In the genomic region with DNA sequence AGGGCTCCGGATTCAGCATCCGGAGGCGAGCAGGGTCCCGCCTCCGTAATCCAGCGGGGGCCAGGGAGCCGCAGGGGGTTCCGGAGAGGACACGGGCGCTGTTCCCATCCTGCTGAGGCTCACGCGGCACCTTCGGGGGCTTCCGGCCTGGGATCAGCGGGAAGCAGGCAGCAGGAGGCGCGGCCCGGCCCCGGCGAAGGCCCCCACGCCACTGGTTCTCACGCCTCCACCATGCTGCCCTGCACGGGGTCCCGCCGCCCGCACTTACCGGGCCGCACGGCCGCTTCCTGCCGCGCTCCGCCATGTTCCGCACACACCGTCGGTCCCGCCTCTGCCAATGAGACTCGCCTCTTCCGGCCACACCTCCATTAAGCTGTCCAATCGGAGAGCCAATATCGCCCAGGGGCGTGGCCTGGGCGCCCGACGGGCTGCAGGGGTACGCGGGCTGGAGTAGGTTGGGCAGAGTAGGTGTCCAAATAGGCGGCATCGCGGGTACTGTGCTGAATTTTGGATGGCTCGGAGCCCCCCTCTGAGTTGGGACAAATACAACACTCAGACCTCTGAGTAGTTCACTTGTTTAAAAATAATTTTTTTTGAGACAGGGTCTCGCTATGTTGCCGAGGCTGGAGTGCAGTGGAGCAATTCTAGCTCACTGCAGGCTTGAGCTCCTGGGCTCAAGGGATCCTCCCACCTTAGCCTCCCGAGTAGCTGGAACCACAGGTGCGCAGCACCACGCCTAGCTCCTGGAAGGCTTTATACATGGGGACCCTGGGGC, we compare ENCODE assay signal across 8 cellular contexts. TPM values are rescaled to one million over a fixed set of nuclear protein-coding genes. Genes with fewer than 3 reads are reported as not detected.
DNase-seq lines count a peak whose midpoint lies in the region; ATAC-seq, FAIRE-seq and TF ChIP-seq lines count a peak whose summit lies in the region.

A gene with protein sequence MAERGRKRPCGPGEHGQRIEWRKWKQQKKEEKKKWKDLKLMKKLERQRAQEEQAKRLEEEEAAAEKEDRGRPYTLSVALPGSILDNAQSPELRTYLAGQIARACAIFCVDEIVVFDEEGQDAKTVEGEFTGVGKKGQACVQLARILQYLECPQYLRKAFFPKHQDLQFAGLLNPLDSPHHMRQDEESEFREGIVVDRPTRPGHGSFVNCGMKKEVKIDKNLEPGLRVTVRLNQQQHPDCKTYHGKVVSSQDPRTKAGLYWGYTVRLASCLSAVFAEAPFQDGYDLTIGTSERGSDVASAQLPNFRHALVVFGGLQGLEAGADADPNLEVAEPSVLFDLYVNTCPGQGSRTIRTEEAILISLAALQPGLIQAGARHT (minus strand): TSS at position 318 of the 775 bp plus-strand sequence. CDS start 14 bp downstream, at position 304.

- intact Hi-C loops in left ventricle myocardium superior (cut with micrococcal nuclease) (no loop called here), psoas muscle (cut with DNase I) (no loop called here)

- H3K27ac Mint-ChIP-seq in T-helper 17 cell, result peak within 1 kb of the TSS; percentile 94

- in situ Hi-C loops in GM13977 (cut with MboI; ENCODE audit: low pct_unique_long_range_greater_than_20kb, low sequenced_read_pairs, unreplicated experiment), result no loop called here

- TF ChIP-seq CTCF in GM13977 (IDR thresholded peaks at IDR 0.05; ENCODE audit: extremely low read depth, insufficient read depth, missing control alignments), result no peak
- no peak for TF ChIP-seq CTCF in psoas muscle (IDR thresholded peaks at IDR 0.05)

- H3K27ac ChIP-seq in angular gyrus (ENCODE audit: low read depth, low read length) (peak within 1 kb of the TSS; percentile 13), psoas muscle (peak within 1 kb of the TSS; percentile 86)

- ATAC-seq in HG02884 (IDR thresholded peaks at IDR 0.05; ENCODE audit: unreplicated experiment) (peak; percentile 93), T-helper 17 cell (peak; percentile 99), left ventricle myocardium superior (peak; percentile 99), psoas muscle (peak; percentile 98 to 100 (median 99))

- peak; percentile 89 for FAIRE-seq in urothelium cell line (lab: Jason Lieb, UNC)

- peak within 1 kb of the TSS; percentile 89 for H3K4me3 ChIP-seq in psoas muscle

- DNase-seq in GM13977 (ENCODE audit: low spot score), result peak; percentile 99
- DNase-seq in NCI-H1694 (lab: John Stamatoyannopoulos, UW), result peak; percentile 63
- DNase-seq in T-helper 17 cell, result peak; percentile 87 to 90 (median 88)
- DNase-seq in left ventricle myocardium superior, result peak; percentile 95
- peak; percentile 91 to 96 for DNase-seq in psoas muscle
- peak; percentile 99 for DNase-seq in urothelium cell line (ENCODE audit: low spot score)

- H3K36me3 Mint-ChIP-seq in T-helper 17 cell (ENCODE audit: low read depth), result no peaks in the 10 kb centered on the region

- 0 to 1% (median 1%) methylated on average over 46 to 56 of the region's 56 CpGs for WGBS in psoas muscle, 3 donors

- no peaks in the 10 kb centered on the region for H3K27me3 ChIP-seq in psoas muscle (ENCODE audit: insufficient read depth in 3 of 3, low read length in 2 of 3)

- peaks cover 14% of the 10 kb centered on the region for H3K4me1 Mint-ChIP-seq in T-helper 17 cell

- H3K36me3 ChIP-seq in psoas muscle (ENCODE audit: insufficient read depth in 1 of 2, low read depth in 1 of 2), result peaks cover 0 to 45% of the 10 kb centered on the region in 2 donors

- H3K9me3 ChIP-seq in T-helper 17 cell (ENCODE audit: control insufficient read depth, low read length, poor library complexity, severe bottlenecking), result no peaks in the 10 kb centered on the region
- H3K9me3 ChIP-seq in psoas muscle, result no peaks in the 10 kb centered on the region

- H3K4me1 ChIP-seq in psoas muscle, result peaks cover 13% of the 10 kb centered on the region

- H3K4me3 Mint-ChIP-seq in T-helper 17 cell, result peak within 1 kb of the TSS; percentile 98

- no peaks in the 10 kb centered on the region for H3K27me3 Mint-ChIP-seq in T-helper 17 cell

RNA-seq across cellular contexts. Expression of the gene that starts here (rescaled TPM):
- total RNA-seq in T-helper 17 cell, result 10 to 100 TPM; 33.7 to 48.1 TPM
- total RNA-seq in left ventricle myocardium superior, result 13.5 TPM
- total RNA-seq in psoas muscle, result 10 to 100 TPM; 13.3 to 33.0 (median 20.6) TPM
- 10 to 100 TPM in 2 of 3 donors, 1 to 10 TPM in 1; 9.5 to 18.3 (median 13.3) TPM for polyA plus RNA-seq in psoas muscle

Comparison
In these comparisons a context has a peak if more than half of its experiments do, and no peak if none do; other contexts are left out.
1. Peak in every context shown above with its lines: DNase-seq, ATAC-seq, H3K4me3 ChIP-seq and H3K27ac ChIP-seq.